In genomic region chr1:9590201-9590600, GRCh38 we compare ENCODE assay signal across 9 cellular contexts. TPM values are rescaled to one million over a fixed set of nuclear protein-coding genes. Genes with fewer than 3 reads are reported as not detected.
DNase-seq lines count a peak whose midpoint lies in the region; ATAC-seq, FAIRE-seq and TF ChIP-seq lines count a peak whose summit lies in the region.
"Had no signal": no experiment of that assay in that cellular context is flagged by ENCODE, and none has a peak within 500 bp of the region (broad histone marks: within the 10 kb centered on the region; RNA-seq: fewer than 3 reads in every experiment).

No MANE protein-coding gene starts in this region.

- H3F3A ChIP-seq in DOHH2 (ENCODE audit: control insufficient read depth, insufficient read depth) = peaks cover 10% of the 10 kb centered on the region

- H3K36me3 Mint-ChIP-seq in IgD-negative memory B cell = no peaks in the 10 kb centered on the region
- no peaks in the 10 kb centered on the region for H3K36me3 Mint-ChIP-seq in nephron progenitor cell (ENCODE audit: low read depth)

- H3K27me3 ChIP-seq in DOHH2 (ENCODE audit: control insufficient read depth, low read length) = no peaks in the 10 kb centered on the region
- no peaks in the 10 kb centered on the region for H3K27me3 ChIP-seq in K562 (ENCODE audit: control insufficient read depth in 2 of 2, insufficient read depth in 2 of 2, low read length in 2 of 2)
- H3K27me3 ChIP-seq in small intestine (ENCODE audit: control insufficient read depth in 2 of 2, insufficient read depth in 2 of 2, low read length in 2 of 2) = no peaks in the 10 kb centered on the region
- H3K27me3 ChIP-seq: Peyer's patch had no signal

- FAIRE-seq in K562 (lab: Jason Lieb, UNC) = no peak
- FAIRE-seq in small intestine (lab: Jason Lieb, UNC) = no peak

- peaks cover 20 to 28% (median 22%) of the 10 kb centered on the region in 3 donors for H3K4me1 Mint-ChIP-seq in IgD-negative memory B cell
- peaks cover 44% of the 10 kb centered on the region for H3K4me1 Mint-ChIP-seq in nephron progenitor cell

- H3K27me3 Mint-ChIP-seq in IgD-negative memory B cell = no peaks in the 10 kb centered on the region
- H3K27me3 Mint-ChIP-seq in nephron progenitor cell (ENCODE audit: low read depth, poor library complexity) = no peaks in the 10 kb centered on the region

- DNase-seq in K562 (ENCODE audit: extremely low read depth in 1 of 4, low spot score in 3 of 4) = no peak
- DNase-seq in nephron progenitor cell = no peak
- no peak for DNase-seq in small intestine
- DNase-seq in NCI-H1694 (lab: John Stamatoyannopoulos, UW) = no peak
- DNase-seq: stimulated activated CD4-positive, alpha-beta T cell treated with anti-CD3 and anti-CD28 coated beads, Interleukin-4, amount 100 ng/mL, for 1 hour had no signal

- no peak for ATAC-seq in K562
- ATAC-seq in HG03039 (IDR thresholded peaks at IDR 0.05; ENCODE audit: unreplicated experiment) = no peak

- peak overlapping the region; percentile 86 for H3K4me3 ChIP-seq in DOHH2 (ENCODE audit: low read length)
- peak overlapping the region; percentile 61; the same call in 1 of the 2 replicates for H3K4me3 ChIP-seq in K562
- H3K4me3 ChIP-seq in small intestine (ENCODE audit: low read depth in 1 of 2, low read length in 2 of 2) = no peak overlapping the region

- no peak for TF ChIP-seq RAD21 in K562 (CRISPR knock-in tag; conservative IDR thresholded peaks at IDR 0.05 in 1 of 2, IDR thresholded peaks at IDR 0.05 in 1 of 2)

- no peak overlapping the region for H2AFZ ChIP-seq in K562 (ENCODE audit: low read depth, low read length)

- H3K79me2 ChIP-seq in DOHH2 (ENCODE audit: control insufficient read depth, low read length) (peaks cover 62% of the 10 kb centered on the region), K562 (ENCODE audit: control insufficient read depth, insufficient read depth, low read length) (peaks cover 66% of the 10 kb centered on the region)

- H3K4me1 ChIP-seq in DOHH2 (ENCODE audit: control insufficient read depth, low read length) (peaks cover 51% of the 10 kb centered on the region), K562 (replicated peaks in 1 of 2; ENCODE audit: control insufficient read depth in 2 of 2, insufficient read depth in 2 of 2, low read length in 2 of 2) (peaks cover 35 to 68% of the 10 kb centered on the region in 2 experiments), small intestine (ENCODE audit: control insufficient read depth in 2 of 2, insufficient read depth in 1 of 2, low read depth in 1 of 2, low read length in 1 of 2) (peaks cover 0 to 4% of the 10 kb centered on the region in 2 donors)

- CTCF ChIA-PET in K562 (lab: Yijun Ruan, JAX; ENCODE audit: low intra/inter-chr PET ratio) = no interaction called here

- no peak for TF ChIP-seq CTCF in DOHH2 (IDR thresholded peaks at IDR 0.05; ENCODE audit: low read depth, low read length, poor library complexity, severe bottlenecking)
- no peak for TF ChIP-seq CTCF in K562 (IDR thresholded peaks at IDR 0.05 in 2 of 3, conservative IDR thresholded peaks at IDR 0.05 in 1 of 3; ENCODE audit: insufficient read depth in 2 of 3, low read depth in 1 of 3, low read length in 3 of 3)
- TF ChIP-seq CTCF in nephron progenitor cell (IDR thresholded peaks at IDR 0.05) = no peak

- no peaks in the 10 kb centered on the region for H3K9me3 ChIP-seq in DOHH2 (ENCODE audit: control insufficient read depth, insufficient read depth, low read length)
- no peaks in the 10 kb centered on the region for H3K9me3 ChIP-seq in K562 (replicated peaks; ENCODE audit: control insufficient read depth, insufficient read depth, low read depth, low read length)
- no peaks in the 10 kb centered on the region for H3K9me3 ChIP-seq in small intestine (ENCODE audit: control insufficient read depth, low read depth)
- H3K9me3 ChIP-seq: Peyer's patch had no signal

- H3K27ac ChIP-seq in DOHH2 (ENCODE audit: low read depth, low read length) (no peak overlapping the region), K562 (ENCODE audit: extremely low read depth, low read depth, low read length) (no peak overlapping the region), small intestine (ENCODE audit: low read depth in 1 of 2, low read length in 1 of 2) (no peak overlapping the region)

- no peaks in the 10 kb centered on the region for H3K9me2 ChIP-seq in DOHH2 (replicated peaks; ENCODE audit: control insufficient read depth, low read length)

- in situ Hi-C loops in K562 (cut with MboI) = no loop called here

- peak overlapping the region; percentile 89 to 95 (median 93) for H3K4me3 Mint-ChIP-seq in IgD-negative memory B cell
- H3K4me3 Mint-ChIP-seq in nephron progenitor cell = peak overlapping the region; percentile 86

- H4K20me1 ChIP-seq in DOHH2 (ENCODE audit: control insufficient read depth, insufficient read depth, low read depth, low read length) = peaks cover 27% of the 10 kb centered on the region
- peaks cover 57% of the 10 kb centered on the region for H4K20me1 ChIP-seq in K562 (replicated peaks; ENCODE audit: control insufficient read depth, insufficient read depth, low read length)

- no peak for TF ChIP-seq EP300 in K562 (IDR thresholded peaks at IDR 0.05; ENCODE audit: low read length)

- H3K27ac Mint-ChIP-seq in IgD-negative memory B cell = no peak overlapping the region
- no peak overlapping the region for H3K27ac Mint-ChIP-seq in nephron progenitor cell

- H3K9me1 ChIP-seq in K562 (ENCODE audit: control insufficient read depth, insufficient read depth, low read length) = peaks cover 28% of the 10 kb centered on the region

- intact Hi-C loops in K562 (cut with micrococcal nuclease) = no loop called here

- peak overlapping the region; percentile 65 to 93; a peak in 3 of 4 replicates for H3K9ac ChIP-seq in K562 (ENCODE audit: insufficient read depth in 1 of 2, low read depth in 2 of 2, low read length in 2 of 2)

- H3K36me3 ChIP-seq in DOHH2 (ENCODE audit: control insufficient read depth, low read length) = peaks cover 11% of the 10 kb centered on the region
- H3K36me3 ChIP-seq in K562 (ENCODE audit: control insufficient read depth, insufficient read depth, low read length) = peaks cover 28% of the 10 kb centered on the region; the same call in 2 of the 3 replicates
- no peaks in the 10 kb centered on the region for H3K36me3 ChIP-seq in small intestine (ENCODE audit: control insufficient read depth in 2 of 2, insufficient read depth in 2 of 2, low read length in 2 of 2)
- H3K36me3 ChIP-seq: Peyer's patch had no signal

- peak overlapping the region; percentile 89 for H3K4me2 ChIP-seq in DOHH2 (ENCODE audit: low read length)
- H3K4me2 ChIP-seq in K562 (ENCODE audit: insufficient read depth, low read length) = peak overlapping the region; percentile 83

- POLR2A ChIA-PET in K562 (lab: Yijun Ruan, JAX) = interaction anchor here (0.6 to 1.5 kb wide), 9 partner anchors 9 to 341 kb away, joined by 3 to 12 read pairs (median 3); no protein-coding TSS in a partner anchor

- no peaks in the 10 kb centered on the region for H3K9me3 Mint-ChIP-seq in IgD-negative memory B cell
- no peaks in the 10 kb centered on the region for H3K9me3 Mint-ChIP-seq in nephron progenitor cell

- WGBS in K562 (ENCODE audit: insufficient coverage, low coverage, missing lambda C conversion rate) = 58% methylated on average over 6 of the region's 7 CpGs
- 33 to 60% (median 48%) methylated on average over 7 of the region's 7 CpGs for WGBS in small intestine, 3 donors

- no peak for TF ChIP-seq POLR2A in K562 (conservative IDR thresholded peaks at IDR 0.05)

- BruUV-seq in K562 (replicated peaks; lab: Mats Ljungman, UMichigan) = no TSS peak

TF ChIP-seq in K562, 482 proteins besides CTCF, POLR2A, EP300 and RAD21 (continues in another document):
- TF ChIP-seq FOXA1 (IDR thresholded peaks at IDR 0.05; ENCODE audit: borderline replicate concordance) (no peak), MXI1 (IDR thresholded peaks at IDR 0.05; ENCODE audit: low read depth, low read length) (no peak)

RNA-seq across cellular contexts. Expression of gene TMEM201, which starts 1.5 kb away (rescaled TPM):
- polyA plus RNA-seq in IgD-negative memory B cell (4.2 TPM), K562 (2011; rRNA removed) (2.3 and 3.9 TPM in 2 replicates), K562 (2014; fragmentation: Illumina TruSeq; extraction: Trizol) (10.3 and 24.1 TPM in 2 replicates), K562 (2014; fragmentation: Nextera tagmentation; extraction: Ambion mirVana) (under 1 TPM; 0.42 to 0.46 TPM), K562 (2014; rRNA removed) (14.7 and 15.4 TPM in 2 replicates), small intestine (1 to 10 TPM in 2 of 3 donors, under 1 TPM in 1; 0.67 to 6.0 (median 1.4) TPM)
- 31.6 and 91.3 TPM in 2 replicates for total RNA-seq in K562 (2011; cell fraction: chromatin; rRNA removed; ENCODE audit: low replicate concordance)
- total RNA-seq in K562 (2011; cell fraction: nucleolus; rRNA removed) = 68.6 and 78.7 TPM in 2 replicates
- 48.5 and 50.3 TPM in 2 replicates for total RNA-seq in K562 (2011; cell fraction: nucleoplasm; rRNA removed)
- total RNA-seq in K562 (2014; rRNA removed) (9.0 and 16.5 TPM in 2 replicates), K562 (2014; rRNA removed; fragmentation: Illumina TruSeq; extraction: Trizol) (1.9 and 3.0 TPM in 2 replicates), K562 (2015; rRNA removed; fragmentation: Illumina TruSeq; extraction: Trizol) (7.4 and 9.0 TPM in 2 replicates), K562 (2021) (48.8 and 51.3 TPM in 2 replicates)
- polyA plus RNA-seq in K562 (2011; cell fraction: cytosol; rRNA removed) = 3.0 and 6.9 TPM in 2 replicates
- polyA plus RNA-seq in K562 (2011; cell fraction: nucleus; rRNA removed) = 15.1 and 27.9 TPM in 2 replicates
- 18.3 and 22.2 TPM in 2 replicates for polyA plus RNA-seq in K562 (2012)
- polyA minus RNA-seq in K562 (2011; rRNA and poly(A)+ RNA removed) = 2.8 and 4.0 TPM in 2 replicates
- 15.2 and 18.0 TPM in 2 replicates for polyA minus RNA-seq in K562 (2011; cell fraction: cytosol; rRNA and poly(A)+ RNA removed)
- polyA minus RNA-seq in K562 (2011; cell fraction: nucleus; rRNA and poly(A)+ RNA removed) = 19.2 and 21.4 TPM in 2 replicates

RNA-seq across cellular contexts. Expression of gene SLC25A33, which starts 50.9 kb away (rescaled TPM):
- polyA plus RNA-seq in IgD-negative memory B cell (7.5 TPM), K562 (2011; rRNA removed) (11.9 and 14.9 TPM in 2 replicates), K562 (2014; fragmentation: Illumina TruSeq; extraction: Trizol) (15.3 and 16.5 TPM in 2 replicates), K562 (2014; fragmentation: Nextera tagmentation; extraction: Ambion mirVana) (1 to 10 TPM; 3.2 to 6.4 TPM), K562 (2014; rRNA removed) (17.5 and 21.6 TPM in 2 replicates), small intestine (1 to 10 TPM; 2.7 to 5.5 (median 3.0) TPM)
- 13.1 and 13.7 TPM in 2 replicates for total RNA-seq in K562 (2011; cell fraction: chromatin; rRNA removed; ENCODE audit: low replicate concordance)
- total RNA-seq in K562 (2011; cell fraction: nucleolus; rRNA removed) = 11.7 and 12.3 TPM in 2 replicates
- 13.1 and 21.5 TPM in 2 replicates for total RNA-seq in K562 (2011; cell fraction: nucleoplasm; rRNA removed)
- total RNA-seq in K562 (2014; rRNA removed) (22.7 and 23.5 TPM in 2 replicates), K562 (2014; rRNA removed; fragmentation: Illumina TruSeq; extraction: Trizol) (23.5 and 24.2 TPM in 2 replicates), K562 (2015; rRNA removed; fragmentation: Illumina TruSeq; extraction: Trizol) (17.6 and 19.2 TPM in 2 replicates), K562 (2021) (20.7 and 20.9 TPM in 2 replicates)
- 10.0 and 13.1 TPM in 2 replicates for polyA plus RNA-seq in K562 (2011; cell fraction: cytosol; rRNA removed)
- polyA plus RNA-seq in K562 (2011; cell fraction: nucleus; rRNA removed) = 6.2 and 7.7 TPM in 2 replicates
- 10.1 and 13.7 TPM in 2 replicates for polyA plus RNA-seq in K562 (2012)
- 11.2 and 12.4 TPM in 2 replicates for polyA minus RNA-seq in K562 (2011; rRNA and poly(A)+ RNA removed)
- 8.6 and 9.5 TPM in 2 replicates for polyA minus RNA-seq in K562 (2011; cell fraction: cytosol; rRNA and poly(A)+ RNA removed)
- 4.7 and 5.8 TPM in 2 replicates for polyA minus RNA-seq in K562 (2011; cell fraction: nucleus; rRNA and poly(A)+ RNA removed)

Comparison
In these comparisons a context has a peak if more than half of its experiments do, and no peak if none do; other contexts are left out.
1. H3K4me3 ChIP-seq: peak in DOHH2 (single experiment) and K562 (single experiment); none in small intestine (0 of 2).